9 cellular contexts compared by ENCODE assay signal in genomic region chr21:35206141-35207125, GRCh38.
DNase-seq lines count a peak whose midpoint lies in the region; ATAC-seq and TF ChIP-seq lines count a peak whose summit lies in the region.
"Had no signal": no experiment of that assay in that cellular context is flagged by ENCODE, and none has a peak within 500 bp of the region (broad histone marks: within the 10 kb centered on the region; RNA-seq: fewer than 3 reads in every experiment).

No MANE protein-coding gene starts in this region.

- H3K27me3 ChIP-seq in adipocyte (replicated peaks; ENCODE audit: control insufficient read depth, insufficient read depth, low read length) (no peaks in the 10 kb centered on the region), mucosa of stomach (ENCODE audit: control insufficient read depth, insufficient read depth, low read length) (no peaks in the 10 kb centered on the region)

- H3K36me3 ChIP-seq in adipocyte (ENCODE audit: control insufficient read depth, insufficient read depth, low read length, severe bottlenecking): no peaks in the 10 kb centered on the region
- no peaks in the 10 kb centered on the region for H3K36me3 ChIP-seq in mucosa of stomach (ENCODE audit: control insufficient read depth, insufficient read depth, low read length)

- peak overlapping the region; percentile 67 to 93 for H3K4me3 Mint-ChIP-seq in CD14-positive monocyte
- H3K4me3 Mint-ChIP-seq: central memory CD8-positive, alpha-beta T cell had no signal

- no peak overlapping the region for H3K4me3 ChIP-seq in adipocyte (ENCODE audit: low read length)
- peak overlapping the region; percentile 14 for H3K4me3 ChIP-seq in mucosa of stomach (ENCODE audit: low read length)

- peak overlapping the region in 4 of 7 donors; percentile 41 to 84 (median 74) for H3K27ac Mint-ChIP-seq in CD14-positive monocyte

- H3K9ac ChIP-seq in adipocyte (ENCODE audit: low read length) (peak overlapping the region; percentile 85), mucosa of stomach (ENCODE audit: low read length) (peak overlapping the region; percentile 37)

- peaks cover 34% of the 10 kb centered on the region for H3K4me1 Mint-ChIP-seq in CD14-positive monocyte

- H3K4me1 ChIP-seq in adipocyte (ENCODE audit: control insufficient read depth, insufficient read depth, low read length) (peaks cover 96% of the 10 kb centered on the region), mucosa of stomach (ENCODE audit: control insufficient read depth, insufficient read depth, low read length) (peaks cover 21% of the 10 kb centered on the region)

- no peaks in the 10 kb centered on the region for H3K36me3 Mint-ChIP-seq in CD14-positive monocyte

- no peak for TF ChIP-seq CTCF in CD14-positive monocyte (IDR thresholded peaks at IDR 0.05)

- H3K27me3 Mint-ChIP-seq in CD14-positive monocyte (ENCODE audit: low read depth in 3 of 3): peaks cover 0 to 6% (median 4%) of the 10 kb centered on the region in 3 donors

- peak; percentile 38 for ATAC-seq in HG02588 (IDR thresholded peaks at IDR 0.05; ENCODE audit: unreplicated experiment)
- ATAC-seq in HG03520 (IDR thresholded peaks at IDR 0.05; ENCODE audit: unreplicated experiment): no peak
- ATAC-seq in GM21360 (IDR thresholded peaks at IDR 0.05; ENCODE audit: unreplicated experiment): no peak
- ATAC-seq in GM21367 (IDR thresholded peaks at IDR 0.05; ENCODE audit: unreplicated experiment): no peak

- intact Hi-C loops in CD14-positive monocyte (cut with micrococcal nuclease): no loop called here

- DNase-seq in CD14-positive monocyte (ENCODE audit: low spot score) (no peak), adipocyte (ENCODE audit: low read depth) (no peak)
- DNase-seq in activated naive CD4-positive, alpha-beta T cell treated with Interleukin-2 at 50 U/mL for 16 hours: no peak

- peaks cover 0 to 6% (median 2%) of the 10 kb centered on the region in 7 donors for H3K9me3 Mint-ChIP-seq in CD14-positive monocyte

- no peaks in the 10 kb centered on the region for H3K9me3 ChIP-seq in adipocyte (ENCODE audit: control insufficient read depth, low read length)
- H3K9me3 ChIP-seq in mucosa of stomach (ENCODE audit: control insufficient read depth, low read length): no peaks in the 10 kb centered on the region
